Comparison of ENCODE assay signal across 9 cellular contexts in the genomic region with DNA sequence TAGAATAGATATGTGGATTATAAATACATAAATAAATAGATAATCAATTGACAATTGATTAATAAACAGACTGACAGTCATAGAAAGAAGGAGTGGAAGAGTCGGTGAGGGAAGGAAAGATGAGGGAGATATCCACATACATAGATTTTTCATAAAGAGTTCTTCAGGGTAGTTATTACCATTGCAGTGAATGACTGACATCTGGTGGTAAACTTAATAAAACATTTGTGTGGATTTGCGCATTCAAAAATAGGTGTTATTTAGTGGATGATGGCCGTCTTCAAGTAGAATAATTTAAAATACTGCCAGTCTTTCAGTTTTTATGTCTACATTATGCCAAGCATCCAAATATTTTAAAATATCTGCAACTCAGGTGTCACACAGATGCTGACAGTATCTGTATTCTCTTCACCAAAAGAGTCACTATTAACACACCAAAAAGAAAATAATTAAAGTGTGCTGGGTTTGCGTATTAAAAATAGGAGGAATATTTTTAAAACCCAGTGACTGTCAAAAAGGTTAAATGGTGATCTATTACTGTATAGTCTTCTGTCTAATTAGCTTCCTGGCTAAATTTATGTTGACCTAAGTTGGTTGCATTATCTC.
DNase-seq lines count a peak whose midpoint lies in the region; ATAC-seq and TF ChIP-seq lines count a peak whose summit lies in the region.
"Had no signal": no experiment of that assay in that cellular context is flagged by ENCODE, and none has a peak within 500 bp of the region (broad histone marks: within the 10 kb centered on the region; RNA-seq: fewer than 3 reads in every experiment).

No MANE protein-coding gene starts in this region.

- peak overlapping the region; percentile 42; the same call in 1 of the 2 replicates for H2AFZ ChIP-seq in GM23248

- intact Hi-C loops in ovary (cut with DNase I) = loop anchor here in 2 of 4 donors (5.0 to 10.0 kb wide), 2 partner anchors 456 to 459 kb away; no protein-coding TSS in a partner anchor

- in situ Hi-C loops in GM23248 (cut with MboI) = loop anchor here (10.0 kb wide), 1 partner anchor 476 kb away; no protein-coding TSS in a partner anchor

- H3K4me3 Mint-ChIP-seq in stimulated activated naive CD8-positive, alpha-beta T cell treated with anti-CD3 and anti-CD28 coated beads, Interleukin-15, amount 100 ng/mL, for 72 hours = no peak overlapping the region
- H3K4me3 Mint-ChIP-seq: activated naive CD8-positive, alpha-beta T cell had no signal

- no peak overlapping the region for H3K9ac ChIP-seq in GM23248

- no peak overlapping the region for H3K4me3 ChIP-seq in AG09309 (ENCODE audit: control insufficient read depth, low read depth, low read length)
- no peak overlapping the region for H3K4me3 ChIP-seq in GM23248
- no peak overlapping the region for H3K4me3 ChIP-seq in ovary

- TF ChIP-seq CTCF in AG09309 (IDR thresholded peaks at IDR 0.05; ENCODE audit: control insufficient read depth, insufficient read depth, low read depth, low read length, missing control alignments) = peak; percentile 31
- peak; percentile 38 to 43 (median 43) for TF ChIP-seq CTCF in ovary (IDR thresholded peaks at IDR 0.05)

- no peak overlapping the region for H3K27ac Mint-ChIP-seq in stimulated activated naive CD8-positive, alpha-beta T cell treated with anti-CD3 and anti-CD28 coated beads, Interleukin-15, amount 100 ng/mL, for 72 hours
- H3K27ac Mint-ChIP-seq: activated naive CD8-positive, alpha-beta T cell had no signal

- no peaks in the 10 kb centered on the region for H3K4me1 Mint-ChIP-seq in stimulated activated naive CD8-positive, alpha-beta T cell treated with anti-CD3 and anti-CD28 coated beads, Interleukin-15, amount 100 ng/mL, for 72 hours

- TF ChIP-seq POLR2A in ovary (IDR thresholded peaks at IDR 0.05) = no peak

- 32 to 35% methylated on average over 4 of the region's 4 CpGs for WGBS in GM23248 (ENCODE audit: low coverage in 1 of 2, low lambda C conversion rate in 2 of 2, missing lambda C conversion rate in 2 of 2), 2 experiments
- WGBS in ovary, 3 donors = 24 to 30% (median 29%) methylated on average over 4 of the region's 4 CpGs

- H3F3A ChIP-seq in GM23248 (ENCODE audit: insufficient read depth) = no peaks in the 10 kb centered on the region; the same call in 1 of the 2 replicates

- H3K4me1 ChIP-seq in GM23248 (ENCODE audit: insufficient read depth) (peaks cover 7% of the 10 kb centered on the region; the same call in 1 of the 2 replicates), ovary (ENCODE audit: insufficient read depth) (no peaks in the 10 kb centered on the region)

- H3K4me2 ChIP-seq in GM23248 (ENCODE audit: unreplicated experiment) = no peak overlapping the region

- DNase-seq in AG09309 (ENCODE audit: low read depth) (peak; percentile 21), GM23248 (peak; percentile 62), NCI-H526 (lab: John Stamatoyannopoulos, UW) (peak; percentile 38 to 65), dermis blood vessel endothelial cell (peak; percentile 77), ovary (no peak), occipital lobe (lab: John Stamatoyannopoulos, UW) (no peak)
- DNase-seq in stimulated activated naive CD8-positive, alpha-beta T cell treated with anti-CD3 and anti-CD28 coated beads, Interleukin-15, amount 100 ng/mL, for 72 hours = no peak

- H3K27me3 ChIP-seq in GM23248 (replicated peaks; ENCODE audit: insufficient read depth) = no peaks in the 10 kb centered on the region
- H3K27me3 ChIP-seq in ovary = no peaks in the 10 kb centered on the region

- ATAC-seq in HG03521 (IDR thresholded peaks at IDR 0.05; ENCODE audit: unreplicated experiment) = no peak
- no peak for ATAC-seq in stimulated activated naive CD8-positive, alpha-beta T cell treated with anti-CD3 and anti-CD28 coated beads, Interleukin-15, amount 100 ng/mL, for 72 hours

- H3K9me3 ChIP-seq in GM23248 (ENCODE audit: low read depth) (no peaks in the 10 kb centered on the region), ovary (no peaks in the 10 kb centered on the region)

- peaks cover 23% of the 10 kb centered on the region for H3K27me3 Mint-ChIP-seq in stimulated activated naive CD8-positive, alpha-beta T cell treated with anti-CD3 and anti-CD28 coated beads, Interleukin-15, amount 100 ng/mL, for 72 hours
- H3K27me3 Mint-ChIP-seq: activated naive CD8-positive, alpha-beta T cell had no signal

- H4K20me1 ChIP-seq in GM23248 (ENCODE audit: insufficient read depth) = no peaks in the 10 kb centered on the region

- H3K9me3 Mint-ChIP-seq in stimulated activated naive CD8-positive, alpha-beta T cell treated with anti-CD3 and anti-CD28 coated beads, Interleukin-15, amount 100 ng/mL, for 72 hours = no peaks in the 10 kb centered on the region

- H3K36me3 ChIP-seq in GM23248 (ENCODE audit: low read depth) (no peaks in the 10 kb centered on the region), ovary (no peaks in the 10 kb centered on the region)

- no peaks in the 10 kb centered on the region for H3K79me2 ChIP-seq in GM23248 (ENCODE audit: insufficient read depth)

- no peak for TF ChIP-seq EP300 in ovary (IDR thresholded peaks at IDR 0.05)

- no peaks in the 10 kb centered on the region for H3K9me2 ChIP-seq in GM23248 (ENCODE audit: insufficient read depth)

- H3K27ac ChIP-seq in GM23248 (no peak overlapping the region), ovary (no peak overlapping the region)

Comparison
In these comparisons a context has a peak if more than half of its experiments do, and no peak if none do; other contexts are left out.
1. DNase-seq: peak in AG09309 (single experiment), GM23248 (single experiment), NCI-H526 (2 of 2) and dermis blood vessel endothelial cell (single experiment); none in ovary (0 of 5), stimulated activated naive CD8-positive, alpha-beta T cell treated with anti-CD3 and anti-CD28 coated beads, Interleukin-15, amount 100 ng/mL, for 72 hours (0 of 2) and occipital lobe (single experiment).